ENCODE assay signal across 1 cellular context in the genomic region with DNA sequence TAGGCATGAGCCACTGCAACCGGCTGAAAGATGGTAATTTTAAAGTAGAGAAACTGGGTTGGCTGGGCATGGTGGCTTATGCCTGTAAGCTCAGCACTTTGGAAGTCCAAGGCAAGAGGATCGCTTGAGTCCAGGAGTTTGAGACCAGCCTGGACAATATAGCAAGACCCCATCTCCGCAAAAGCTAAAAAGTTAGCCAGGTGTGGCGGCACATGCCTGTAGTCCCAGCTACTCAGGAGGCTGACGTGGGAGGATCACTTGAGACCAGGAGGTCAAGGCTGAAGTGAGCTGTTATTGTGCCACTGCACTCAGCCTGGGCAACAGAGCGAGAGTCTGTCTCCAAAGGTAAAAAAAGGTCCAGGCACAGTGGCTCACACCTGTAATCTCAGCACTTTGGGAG.
A peak's percentile ranks its signal among the peaks of the same experiment; 100 is the strongest.
TF ChIP-seq lines count a peak whose summit lies in the region.

No MANE protein-coding gene starts in this region.

TF ChIP-seq in K562, 482 proteins besides CTCF, POLR2A, EP300 and RAD21:
- TF ChIP-seq ZNF121 (CRISPR knock-in tag; conservative IDR thresholded peaks at IDR 0.05): peak; percentile 95
